8 cellular contexts compared by ENCODE assay signal in genomic region chr10:45672201-45673073, GRCh38. TPM values are rescaled to one million over a fixed set of nuclear protein-coding genes. Genes with fewer than 3 reads are reported as not detected.
DNase-seq lines count a peak whose midpoint lies in the region; ATAC-seq and TF ChIP-seq lines count a peak whose summit lies in the region.

Gene ZFAND4 (minus strand): TSS chr10:45672772. CDS start chr10:45663725, 9,047 bp downstream.

- intact Hi-C loops in heart right ventricle (cut with DNase I) = loop anchor here in 8 of 10 donors (1.0 to 10.0 kb wide), 10 partner anchors 46 to 210 kb away; partner anchors contain the start of gene WASHC2C (in 1 of the 8)
- intact Hi-C loops in posterior vena cava (cut with DNase I) = no loop called here
- intact Hi-C loops in upper lobe of right lung (cut with DNase I) = no loop called here

- peak within 1 kb of the TSS; percentile 98 for H3K4me3 ChIP-seq in GM12865 (ENCODE audit: low read depth, low read length)
- H3K4me3 ChIP-seq in adipocyte (ENCODE audit: low read length) = peak within 1 kb of the TSS; percentile 96
- H3K4me3 ChIP-seq in heart right ventricle = peak within 1 kb of the TSS; percentile 61 to 98 (median 81)
- peak within 1 kb of the TSS; percentile 81 for H3K4me3 ChIP-seq in upper lobe of right lung

- ATAC-seq in HG02610 (IDR thresholded peaks at IDR 0.05; ENCODE audit: unreplicated experiment) = peak; percentile 99
- ATAC-seq in heart right ventricle = peak; percentile 98 to 100 (median 99)
- peak; percentile 98 for ATAC-seq in upper lobe of right lung

- peak within 1 kb of the TSS; percentile 59 to 96 (median 91) for H3K27ac ChIP-seq in heart right ventricle
- peak within 1 kb of the TSS; percentile 84 for H3K27ac ChIP-seq in upper lobe of right lung

- H3K4me1 ChIP-seq in adipocyte (ENCODE audit: control insufficient read depth, insufficient read depth, low read length) = peaks cover 5% of the 10 kb centered on the region
- H3K4me1 ChIP-seq in heart right ventricle = peaks cover 0 to 24% (median 6%) of the 10 kb centered on the region in 9 donors
- H3K4me1 ChIP-seq in upper lobe of right lung = no peaks in the 10 kb centered on the region

- H3K27me3 ChIP-seq in adipocyte (replicated peaks; ENCODE audit: control insufficient read depth, insufficient read depth, low read length) = no peaks in the 10 kb centered on the region
- H3K27me3 ChIP-seq in heart right ventricle = no peaks in the 10 kb centered on the region
- H3K27me3 ChIP-seq in upper lobe of right lung = no peaks in the 10 kb centered on the region

- no peaks in the 10 kb centered on the region for H3K9me3 ChIP-seq in adipocyte (ENCODE audit: control insufficient read depth, low read length)
- no peaks in the 10 kb centered on the region for H3K9me3 ChIP-seq in heart right ventricle
- no peaks in the 10 kb centered on the region for H3K9me3 ChIP-seq in upper lobe of right lung

- DNase-seq in GM12865 (ENCODE audit: low read depth) (peak; percentile 100), NCI-H1092 treated with DMSO at 0.1 percent for 48 hours (lab: John Stamatoyannopoulos, UW) (peak; percentile 90), SW480 (ENCODE audit: low spot score) (peak; percentile 97), adipocyte (ENCODE audit: low read depth) (peak; percentile 96), heart right ventricle (peak; percentile 98), posterior vena cava (ENCODE audit: low spot score) (peak; percentile 99), upper lobe of right lung (peak; percentile 100)

- WGBS in heart right ventricle, 2 donors = 1% methylated on average over 87 to 95 of the region's 95 CpGs

- TF ChIP-seq CTCF in GM12865 (IDR thresholded peaks at IDR 0.05; ENCODE audit: insufficient read depth, low read depth, low read length, missing control alignments) = peak; percentile 71
- peak; percentile 54 to 92 (median 73) for TF ChIP-seq CTCF in heart right ventricle (IDR thresholded peaks at IDR 0.05)
- TF ChIP-seq CTCF in upper lobe of right lung (IDR thresholded peaks at IDR 0.05) = peak; percentile 53

- H3K36me3 ChIP-seq in adipocyte (ENCODE audit: control insufficient read depth, insufficient read depth, low read length, severe bottlenecking) = no peaks in the 10 kb centered on the region
- no peaks in the 10 kb centered on the region for H3K36me3 ChIP-seq in heart right ventricle
- H3K36me3 ChIP-seq in upper lobe of right lung = no peaks in the 10 kb centered on the region

- peak within 1 kb of the TSS; percentile 93 for H3K9ac ChIP-seq in adipocyte (ENCODE audit: low read length)

RNA-seq across cellular contexts. Expression of gene ZFAND4, which starts in this region (rescaled TPM):
- total RNA-seq in heart right ventricle = 10 to 100 TPM in 8 of 10 donors, 1 to 10 TPM in 2; 9.5 to 12.5 (median 10.5) TPM
- polyA plus RNA-seq in heart right ventricle = 1 to 10 TPM; 3.2 to 6.9 TPM
- total RNA-seq in posterior vena cava = 10 to 100 TPM in 1 of 2 donors, 1 to 10 TPM in 1; 7.5 to 11.6 TPM
- total RNA-seq in upper lobe of right lung = 18.7 TPM

Comparison
In these comparisons a context has a peak if more than half of its experiments do, and no peak if none do; other contexts are left out.
1. Peak in every context shown above with its lines: DNase-seq, ATAC-seq, H3K4me3 ChIP-seq and H3K27ac ChIP-seq.
2. intact Hi-C loops: an anchor here in heart right ventricle (1.0 to 10.0 kb wide); none called in posterior vena cava and upper lobe of right lung.